8 cellular contexts compared by ENCODE assay signal in the genomic region with DNA sequence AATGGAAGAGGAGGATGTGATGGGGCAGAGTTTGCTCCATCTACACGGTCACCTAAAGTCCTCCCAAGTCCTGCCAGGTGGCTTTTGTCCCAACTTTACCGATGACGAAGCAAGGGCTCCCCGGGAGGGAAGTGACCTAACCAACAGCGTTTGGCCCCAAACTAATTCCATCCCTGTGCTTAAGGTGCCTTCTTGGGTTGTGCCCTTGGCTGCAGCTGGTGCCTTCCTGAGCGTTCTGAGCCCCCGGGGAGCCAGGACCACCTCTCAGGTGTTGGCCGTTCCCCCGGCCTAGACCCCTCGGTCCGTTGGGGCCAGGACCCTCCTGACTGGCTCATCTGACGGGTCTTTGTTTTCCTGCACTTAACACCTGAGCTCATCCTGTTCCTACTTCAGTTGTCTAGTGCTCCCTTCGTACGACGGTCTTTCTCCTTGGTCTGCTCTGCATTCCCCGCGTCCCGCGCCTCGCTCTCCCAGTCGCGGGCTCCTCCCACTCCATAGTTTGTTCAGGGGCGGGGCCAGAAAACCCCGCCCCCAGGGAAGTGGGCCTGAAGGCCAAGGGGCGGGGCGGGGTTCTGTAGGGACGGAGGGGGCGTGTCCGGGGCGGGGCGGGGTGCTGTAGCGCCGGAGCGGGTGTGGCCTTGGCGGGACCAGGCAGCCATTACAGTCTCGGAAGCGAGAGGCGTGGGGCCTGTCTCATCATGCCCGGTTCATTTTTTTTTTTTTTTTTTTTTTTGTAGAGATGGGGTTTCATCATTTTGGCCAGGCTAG. TPM values are rescaled to one million over a fixed set of nuclear protein-coding genes. Genes with fewer than 3 reads are reported as not detected.
A peak's percentile ranks its signal among the peaks of the same experiment; 100 is the strongest.
DNase-seq lines count a peak whose midpoint lies in the region; ATAC-seq, FAIRE-seq and TF ChIP-seq lines count a peak whose summit lies in the region.

No MANE protein-coding gene starts in this region.

- peak overlapping the region; percentile 87 for H4K5ac ChIP-seq in H1 (ENCODE audit: insufficient read length, low read depth, low read length)

- peaks cover 11 to 37% of the 10 kb centered on the region in 2 experiments; a peak in 3 of 4 replicates for H3K79me2 ChIP-seq in H1 (ENCODE audit: control insufficient read depth in 1 of 2, insufficient read depth in 2 of 2, low read length in 2 of 2)

- peaks cover 51% of the 10 kb centered on the region for H3K4me1 Mint-ChIP-seq in activated CD8-positive, alpha-beta memory T cell treated with anti-CD3 and anti-CD28 coated beads, Interleukin-2, amount 10 ng/mL, durations not matched to agents 7 days and 5 days

- H3K9me3 Mint-ChIP-seq in activated CD8-positive, alpha-beta memory T cell treated with anti-CD3 and anti-CD28 coated beads, Interleukin-2, amount 10 ng/mL, durations not matched to agents 7 days and 5 days (ENCODE audit: low read depth) = no peaks in the 10 kb centered on the region

- 1% methylated on average over 24 of the region's 39 CpGs; no CpG with 5 or more reads in 1 of the 2 experiments for WGBS in H1 (ENCODE audit: extremely low coverage in 1 of 2, insufficient coverage in 1 of 2, insufficient read length in 1 of 2, insufficient replicate concordance in 2 of 2, low coverage in 1 of 2, low lambda C conversion rate in 2 of 2, missing lambda C conversion rate in 1 of 2), 2 experiments
- WGBS in mesodermal cell (ENCODE audit: insufficient coverage in 2 of 2), 2 experiments = 4 to 6% methylated on average over 12 to 15 of the region's 39 CpGs

- TF ChIP-seq RAD21 in H1 (IDR thresholded peaks at IDR 0.05 in 1 of 2, conservative IDR thresholded peaks at IDR 0.05 in 1 of 2; ENCODE audit: low read depth in 2 of 2, low read length in 2 of 2) = no peak

- no peak overlapping the region for H2AK5ac ChIP-seq in H1 (ENCODE audit: low read depth, low read length)

- peak overlapping the region; percentile 100 for H3K18ac ChIP-seq in H1 (ENCODE audit: extremely low read depth, low read length)

- DNase-seq in GM13976 (ENCODE audit: low spot score) = peak; percentile 99
- peak; percentile 84 for DNase-seq in NCI-H82 treated with DMSO at 0.1 percent for 48 hours (lab: John Stamatoyannopoulos, UW; ENCODE audit: unreplicated experiment)
- peak; percentile 97 for DNase-seq in activated CD8-positive, alpha-beta memory T cell treated with anti-CD3 and anti-CD28 coated beads, Interleukin-2, amount 10 ng/mL, durations not matched to agents 7 days and 5 days
- peak; percentile 86 to 96 for DNase-seq in H1 (ENCODE audit: low read depth in 1 of 2, low spot score in 2 of 2)
- DNase-seq in stimulated activated CD8-positive, alpha-beta memory T cell treated with anti-CD3 and anti-CD28 coated beads, Interleukin-2, amount 100 ng/mL, for 1 hour (ENCODE audit: low read depth in 2 of 2) = peak; percentile 81 to 87
- no peak for DNase-seq in cortex of kidney (lab: John Stamatoyannopoulos, UW)

- H3K9me3 ChIP-seq in H1 (ENCODE audit: insufficient read depth in 2 of 2, low read depth in 1 of 2, low read length in 1 of 2) (no peaks in the 10 kb centered on the region), mesodermal cell (ENCODE audit: control insufficient read depth, low read length) (no peaks in the 10 kb centered on the region)

- no peak overlapping the region for H3K23ac ChIP-seq in H1 (ENCODE audit: insufficient read length)

- FAIRE-seq in H1 (lab: Jason Lieb, UNC) = no peak

- peak overlapping the region; percentile 82 to 94 for H3K4me2 ChIP-seq in H1 (ENCODE audit: insufficient read depth in 1 of 2, low read depth in 2 of 2, low read length in 2 of 2)

- 0 out of 2 replicates have a peak overlapping the region, but pooled peaks have one; percentile 37 for H2BK20ac ChIP-seq in H1 (ENCODE audit: low read length)

- H4K20me1 ChIP-seq in H1 (replicated peaks in 1 of 2; ENCODE audit: control insufficient read depth in 1 of 2, insufficient read depth in 2 of 2, low read length in 2 of 2) = peaks cover 0 to 4% of the 10 kb centered on the region in 2 experiments

- in situ Hi-C loops in GM13976 (cut with MboI; ENCODE audit: low sequenced_read_pairs, unreplicated experiment) = no loop called here

- no peak for TF ChIP-seq EP300 in H1 (IDR thresholded peaks at IDR 0.05; ENCODE audit: borderline replicate concordance in 1 of 2, low read depth in 2 of 2, low read length in 2 of 2)

- peak overlapping the region; percentile 2 for H2BK120ac ChIP-seq in H1 (replicated peaks; ENCODE audit: low read depth, low read length)

- no peaks in the 10 kb centered on the region for H3K27me3 ChIP-seq in H1 (replicated peaks in 1 of 4; ENCODE audit: control insufficient read depth in 3 of 4, extremely low read depth in 1 of 4, insufficient read depth in 3 of 4, low read length in 3 of 4)

- TF ChIP-seq CTCF in GM13976 (IDR thresholded peaks at IDR 0.05; ENCODE audit: borderline replicate concordance, control extremely low read depth, extremely low read depth, insufficient read depth, missing control alignments) (no peak), H1 (IDR thresholded peaks at IDR 0.05; ENCODE audit: control extremely low read depth in 1 of 3, insufficient read depth in 1 of 3, low read depth in 1 of 3, low read length in 3 of 3) (no peak)

- peak overlapping the region; percentile 64 for H2BK12ac ChIP-seq in H1 (ENCODE audit: low read depth, low read length)

- peaks cover 0 to 9% (median 0%) of the 10 kb centered on the region in 4 experiments; a peak in 2 of 8 replicates for H3K36me3 ChIP-seq in H1 (ENCODE audit: control insufficient read depth in 2 of 4, insufficient read depth in 4 of 4, low read length in 3 of 4)
- no peaks in the 10 kb centered on the region for H3K36me3 ChIP-seq in mesodermal cell (ENCODE audit: control insufficient read depth, insufficient read depth, low read length)

- no peaks in the 10 kb centered on the region for H3K36me3 Mint-ChIP-seq in activated CD8-positive, alpha-beta memory T cell treated with anti-CD3 and anti-CD28 coated beads, Interleukin-2, amount 10 ng/mL, durations not matched to agents 7 days and 5 days

- H3K56ac ChIP-seq in H1 (replicated peaks; ENCODE audit: insufficient read length, low read depth, low read length) = peak overlapping the region; percentile 47

- POLR2A ChIA-PET in H1 (lab: Charles Lee; ENCODE audit: partially characterized antibody) = interaction anchor here (0.7 to 15.4 kb wide), 35 partner anchors 10 to 184 kb away, joined by 3 to 169 read pairs (median 13); a partner anchor contains a TSS

- H3K23me2 ChIP-seq in H1 (ENCODE audit: low read depth, low read length) = peaks cover 20% of the 10 kb centered on the region

- H3K27ac ChIP-seq in H1 (ENCODE audit: low read depth, low read length) = peak overlapping the region; percentile 93
- no peak overlapping the region for H3K27ac ChIP-seq in mesodermal cell (ENCODE audit: low read depth, low read length, severe bottlenecking)

- H3K9ac ChIP-seq in H1 (replicated peaks in 1 of 4; ENCODE audit: extremely low read depth in 1 of 4, low read depth in 3 of 4, low read length in 3 of 4) = peak overlapping the region; percentile 40 to 88 (median 72)

- peak overlapping the region; percentile 21; the same call in 1 of the 2 replicates for H2BK15ac ChIP-seq in H1 (ENCODE audit: low read length)

- H3K27ac Mint-ChIP-seq in activated CD8-positive, alpha-beta memory T cell treated with anti-CD3 and anti-CD28 coated beads, Interleukin-2, amount 10 ng/mL, durations not matched to agents 7 days and 5 days = peak overlapping the region; percentile 80

- H3K27me3 Mint-ChIP-seq in activated CD8-positive, alpha-beta memory T cell treated with anti-CD3 and anti-CD28 coated beads, Interleukin-2, amount 10 ng/mL, durations not matched to agents 7 days and 5 days = no peaks in the 10 kb centered on the region

- peak; percentile 84 to 87 for TF ChIP-seq POLR2A in H1 (IDR thresholded peaks at IDR 0.05; ENCODE audit: control extremely low read depth in 1 of 2, low read depth in 2 of 2, low read length in 2 of 2)

- H3K4me3 Mint-ChIP-seq in activated CD8-positive, alpha-beta memory T cell treated with anti-CD3 and anti-CD28 coated beads, Interleukin-2, amount 10 ng/mL, durations not matched to agents 7 days and 5 days = peak overlapping the region; percentile 74

- H2BK5ac ChIP-seq in H1 (ENCODE audit: low read depth, low read length) = peak overlapping the region; percentile 99

- no peak overlapping the region for H4K8ac ChIP-seq in H1 (ENCODE audit: extremely low read depth, insufficient read depth, low read length)

- CTCF ChIA-PET in activated CD8-positive, alpha-beta memory T cell treated with anti-CD3 and anti-CD28 coated beads, Interleukin-2, amount 10 ng/mL, durations not matched to agents 7 days and 5 days (lab: Charles Lee) = interaction anchor here (0.8 to 21.7 kb wide), 9 partner anchors 7 to 70 kb away, joined by 3 to 400 read pairs (median 18); a partner anchor contains a TSS
- CTCF ChIA-PET in H1 (lab: Charles Lee; ENCODE audit: partially characterized antibody) = interaction anchor here (0.5 to 36.8 kb wide), 12 partner anchors 13 to 75 kb away, joined by 4 to 619 read pairs (median 11); a partner anchor contains a TSS

- peak overlapping the region; percentile 2 for H3K14ac ChIP-seq in H1 (ENCODE audit: insufficient read length)

- peak; percentile 56 for ATAC-seq in HG03342 (IDR thresholded peaks at IDR 0.05; ENCODE audit: unreplicated experiment)
- peak; percentile 93 for ATAC-seq in activated CD8-positive, alpha-beta memory T cell treated with anti-CD3 and anti-CD28 coated beads, Interleukin-2, amount 10 ng/mL, durations not matched to agents 7 days and 5 days

- peak overlapping the region; percentile 32 for H4K91ac ChIP-seq in H1 (replicated peaks; ENCODE audit: insufficient read length, low read length)

- H3K4me1 ChIP-seq in H1 (replicated peaks in 1 of 4; ENCODE audit: control insufficient read depth in 3 of 4, insufficient read depth in 4 of 4, low read length in 3 of 4) (peaks cover 14 to 30% (median 16%) of the 10 kb centered on the region in 4 experiments), mesodermal cell (ENCODE audit: control insufficient read depth, insufficient read depth, low read length, poor library complexity, severe bottlenecking) (peaks cover 5% of the 10 kb centered on the region)

- H3K4me3 ChIP-seq in H1 (ENCODE audit: extremely low read depth in 1 of 4, insufficient read depth in 2 of 4, low read depth in 3 of 4, low read length in 4 of 4) (peak overlapping the region; percentile 67 to 96 (median 88)), mesodermal cell (ENCODE audit: extremely low read depth, insufficient read depth, low read length, poor library complexity, severe bottlenecking) (peak overlapping the region; percentile 24)

- peak overlapping the region; percentile 54 for H3K4ac ChIP-seq in H1 (replicated peaks; ENCODE audit: insufficient read length, low read depth, low read length)

- no peak overlapping the region for H2AFZ ChIP-seq in H1 (ENCODE audit: low read length)

- peaks cover 4% of the 10 kb centered on the region; the same call in 1 of the 2 replicates for H3K79me1 ChIP-seq in H1 (ENCODE audit: low read depth, low read length)

RNA-seq across cellular contexts. Expression of a gene that starts 0.8 kb away (rescaled TPM):
- under 1 TPM; 0.21 to 0.23 TPM for total RNA-seq in activated CD8-positive, alpha-beta memory T cell treated with anti-CD3 and anti-CD28 coated beads, Interleukin-2, amount 10 ng/mL, durations not matched to agents 7 days and 5 days
- total RNA-seq in H1 (2021; fragmentation: NEBNext Ultra II Directional; extraction: Animal tissue kit (Norgen Biotek cat#: 25700)) = 195 and 209 TPM in 2 replicates
- polyA plus RNA-seq in H1 (2011; rRNA removed) = 314 and 488 TPM in 2 replicates
- polyA plus RNA-seq in H1 (2011; cell fraction: cytosol; rRNA removed) = 301 TPM
- 563 TPM for polyA plus RNA-seq in H1 (2011; cell fraction: nucleus; rRNA removed)
- polyA plus RNA-seq in H1 (2012, experiment 1 of 2) = 98.9 to 176 TPM (median 156 TPM) in 4 replicates
- 133 TPM for polyA plus RNA-seq in H1 (2012, experiment 2 of 2)
- 170 TPM for polyA plus RNA-seq in H1 (2013, experiment 1 of 2)
- 151 TPM for polyA plus RNA-seq in H1 (2013, experiment 2 of 2)
- 24.5 and 37.6 TPM in 2 replicates for polyA minus RNA-seq in H1 (2011; rRNA and poly(A)+ RNA removed)
- polyA minus RNA-seq in H1 (2011; cell fraction: cytosol; rRNA and poly(A)+ RNA removed) = 133 TPM
- 97.3 TPM for polyA minus RNA-seq in H1 (2011; cell fraction: nucleus; rRNA and poly(A)+ RNA removed)
- polyA plus RNA-seq in mesodermal cell (2013, experiment 1 of 2) = 1.2 TPM
- 0.66 TPM for polyA plus RNA-seq in mesodermal cell (2013, experiment 2 of 2)

RNA-seq across cellular contexts. Expression of a gene that starts 12.5 kb away (rescaled TPM):
- not detected for total RNA-seq in activated CD8-positive, alpha-beta memory T cell treated with anti-CD3 and anti-CD28 coated beads, Interleukin-2, amount 10 ng/mL, durations not matched to agents 7 days and 5 days
- 17.0 and 19.1 TPM in 2 replicates for total RNA-seq in H1 (2021; fragmentation: NEBNext Ultra II Directional; extraction: Animal tissue kit (Norgen Biotek cat#: 25700))
- polyA plus RNA-seq in H1 (2011; rRNA removed) = 19.9 and 28.5 TPM in 2 replicates
- 26.2 TPM for polyA plus RNA-seq in H1 (2011; cell fraction: cytosol; rRNA removed)
- 23.3 TPM for polyA plus RNA-seq in H1 (2011; cell fraction: nucleus; rRNA removed)
- polyA plus RNA-seq in H1 (2012, experiment 1 of 2) = 10.8 to 18.0 TPM (median 16.3 TPM) in 4 replicates
- 13.8 TPM for polyA plus RNA-seq in H1 (2012, experiment 2 of 2)
- 9.9 TPM for polyA plus RNA-seq in H1 (2013, experiment 1 of 2)
- 10.4 TPM for polyA plus RNA-seq in H1 (2013, experiment 2 of 2)
- polyA minus RNA-seq in H1 (2011; rRNA and poly(A)+ RNA removed) = 4.6 and 7.3 TPM in 2 replicates
- polyA minus RNA-seq in H1 (2011; cell fraction: cytosol; rRNA and poly(A)+ RNA removed) = 15.5 TPM
- 9.2 TPM for polyA minus RNA-seq in H1 (2011; cell fraction: nucleus; rRNA and poly(A)+ RNA removed)
- polyA plus RNA-seq in mesodermal cell (2013, experiment 1 of 2) = 15.9 TPM
- polyA plus RNA-seq in mesodermal cell (2013, experiment 2 of 2) = 14.3 TPM

RNA-seq across cellular contexts. Expression of a gene that starts 34.5 kb away (rescaled TPM):
- total RNA-seq in activated CD8-positive, alpha-beta memory T cell treated with anti-CD3 and anti-CD28 coated beads, Interleukin-2, amount 10 ng/mL, durations not matched to agents 7 days and 5 days = 1,000 to 10,000 TPM; 2,870 to 3,468 TPM
- 2.0 and 2.7 TPM in 2 replicates for total RNA-seq in H1 (2021; fragmentation: NEBNext Ultra II Directional; extraction: Animal tissue kit (Norgen Biotek cat#: 25700))
- 4.3 and 5.0 TPM in 2 replicates for polyA plus RNA-seq in H1 (2011; rRNA removed)
- 2.4 TPM for polyA plus RNA-seq in H1 (2011; cell fraction: cytosol; rRNA removed)
- polyA plus RNA-seq in H1 (2011; cell fraction: nucleus; rRNA removed) = 4.7 TPM
- polyA plus RNA-seq in H1 (2012, experiment 1 of 2) = 2.9 to 4.2 TPM (median 4.0 TPM) in 4 replicates
- polyA plus RNA-seq in H1 (2012, experiment 2 of 2) = 4.1 TPM
- 2.1 TPM for polyA plus RNA-seq in H1 (2013, experiment 1 of 2)
- polyA plus RNA-seq in H1 (2013, experiment 2 of 2) = 2.3 TPM
- polyA minus RNA-seq in H1 (2011; rRNA and poly(A)+ RNA removed) = 0.68 and 1.4 TPM in 2 replicates
- polyA minus RNA-seq in H1 (2011; cell fraction: cytosol; rRNA and poly(A)+ RNA removed) = 2.8 TPM
- 4.4 TPM for polyA minus RNA-seq in H1 (2011; cell fraction: nucleus; rRNA and poly(A)+ RNA removed)
- 7.1 TPM for polyA plus RNA-seq in mesodermal cell (2013, experiment 1 of 2)
- polyA plus RNA-seq in mesodermal cell (2013, experiment 2 of 2) = 5.0 TPM

RNA-seq across cellular contexts. Expression of a gene that starts 34.9 kb away (rescaled TPM):
- 10 to 100 TPM; 10.6 to 12.3 TPM for total RNA-seq in activated CD8-positive, alpha-beta memory T cell treated with anti-CD3 and anti-CD28 coated beads, Interleukin-2, amount 10 ng/mL, durations not matched to agents 7 days and 5 days
- total RNA-seq in H1 (2021; fragmentation: NEBNext Ultra II Directional; extraction: Animal tissue kit (Norgen Biotek cat#: 25700)) = 6.9 and 7.3 TPM in 2 replicates
- polyA plus RNA-seq in H1 (2011; rRNA removed) = 1.6 and 3.8 TPM in 2 replicates
- 1.6 TPM for polyA plus RNA-seq in H1 (2011; cell fraction: cytosol; rRNA removed)
- 3.9 TPM for polyA plus RNA-seq in H1 (2011; cell fraction: nucleus; rRNA removed)
- polyA plus RNA-seq in H1 (2012, experiment 1 of 2) = 6.0 to 8.4 TPM (median 8.4 TPM) in 4 replicates
- polyA plus RNA-seq in H1 (2012, experiment 2 of 2) = 7.1 TPM
- polyA plus RNA-seq in H1 (2013, experiment 1 of 2) = 6.2 TPM
- polyA plus RNA-seq in H1 (2013, experiment 2 of 2) = 6.1 TPM
- polyA minus RNA-seq in H1 (2011; rRNA and poly(A)+ RNA removed) = 1.2 and 1.4 TPM in 2 replicates
- polyA minus RNA-seq in H1 (2011; cell fraction: cytosol; rRNA and poly(A)+ RNA removed) = 4.2 TPM
- polyA minus RNA-seq in H1 (2011; cell fraction: nucleus; rRNA and poly(A)+ RNA removed) = 3.9 TPM
- 10.0 TPM for polyA plus RNA-seq in mesodermal cell (2013, experiment 1 of 2)
- 8.3 TPM for polyA plus RNA-seq in mesodermal cell (2013, experiment 2 of 2)

RNA-seq across cellular contexts. Expression of a gene that starts 53.6 kb away (rescaled TPM):
- total RNA-seq in activated CD8-positive, alpha-beta memory T cell treated with anti-CD3 and anti-CD28 coated beads, Interleukin-2, amount 10 ng/mL, durations not matched to agents 7 days and 5 days = 10 to 100 TPM; 34.0 to 88.3 TPM
- 23.9 and 26.7 TPM in 2 replicates for total RNA-seq in H1 (2021; fragmentation: NEBNext Ultra II Directional; extraction: Animal tissue kit (Norgen Biotek cat#: 25700))
- polyA plus RNA-seq in H1 (2011; rRNA removed) = 7.7 and 14.8 TPM in 2 replicates
- 6.4 TPM for polyA plus RNA-seq in H1 (2011; cell fraction: cytosol; rRNA removed)
- 21.4 TPM for polyA plus RNA-seq in H1 (2011; cell fraction: nucleus; rRNA removed)
- polyA plus RNA-seq in H1 (2012, experiment 1 of 2) = 15.9 to 29.8 TPM (median 25.6 TPM) in 4 replicates
- 20.7 TPM for polyA plus RNA-seq in H1 (2012, experiment 2 of 2)
- polyA plus RNA-seq in H1 (2013, experiment 1 of 2) = 37.9 TPM
- polyA plus RNA-seq in H1 (2013, experiment 2 of 2) = 36.0 TPM
- 2.7 and 3.3 TPM in 2 replicates for polyA minus RNA-seq in H1 (2011; rRNA and poly(A)+ RNA removed)
- 11.2 TPM for polyA minus RNA-seq in H1 (2011; cell fraction: cytosol; rRNA and poly(A)+ RNA removed)
- polyA minus RNA-seq in H1 (2011; cell fraction: nucleus; rRNA and poly(A)+ RNA removed) = 6.4 TPM
- polyA plus RNA-seq in mesodermal cell (2013, experiment 1 of 2) = 1.5 TPM
- polyA plus RNA-seq in mesodermal cell (2013, experiment 2 of 2) = 0.76 TPM

Comparison
In these comparisons a context has a peak if more than half of its experiments do, and no peak if none do; other contexts are left out.
1. RNA of a gene that starts 0.8 kb away (total RNA-seq): 195 to 209 TPM in H1; 0.21 to 0.23 TPM in activated CD8-positive, alpha-beta memory T cell treated with anti-CD3 and anti-CD28 coated beads, Interleukin-2, amount 10 ng/mL, durations not matched to agents 7 days and 5 days; every median in the first group is over 100 times any median in the second.
2. RNA of a gene that starts 12.5 kb away (total RNA-seq): 17.0 to 19.1 TPM in H1; not detected in activated CD8-positive, alpha-beta memory T cell treated with anti-CD3 and anti-CD28 coated beads, Interleukin-2, amount 10 ng/mL, durations not matched to agents 7 days and 5 days; every median in the first group is over 10 times any median in the second.
3. RNA of a gene that starts 34.5 kb away (total RNA-seq): 2,870 to 3,468 TPM in activated CD8-positive, alpha-beta memory T cell treated with anti-CD3 and anti-CD28 coated beads, Interleukin-2, amount 10 ng/mL, durations not matched to agents 7 days and 5 days; 2.0 to 2.7 TPM in H1; every median in the first group is over 100 times any median in the second.